ENCODE assay signal across 1 cellular context in the genomic region with DNA sequence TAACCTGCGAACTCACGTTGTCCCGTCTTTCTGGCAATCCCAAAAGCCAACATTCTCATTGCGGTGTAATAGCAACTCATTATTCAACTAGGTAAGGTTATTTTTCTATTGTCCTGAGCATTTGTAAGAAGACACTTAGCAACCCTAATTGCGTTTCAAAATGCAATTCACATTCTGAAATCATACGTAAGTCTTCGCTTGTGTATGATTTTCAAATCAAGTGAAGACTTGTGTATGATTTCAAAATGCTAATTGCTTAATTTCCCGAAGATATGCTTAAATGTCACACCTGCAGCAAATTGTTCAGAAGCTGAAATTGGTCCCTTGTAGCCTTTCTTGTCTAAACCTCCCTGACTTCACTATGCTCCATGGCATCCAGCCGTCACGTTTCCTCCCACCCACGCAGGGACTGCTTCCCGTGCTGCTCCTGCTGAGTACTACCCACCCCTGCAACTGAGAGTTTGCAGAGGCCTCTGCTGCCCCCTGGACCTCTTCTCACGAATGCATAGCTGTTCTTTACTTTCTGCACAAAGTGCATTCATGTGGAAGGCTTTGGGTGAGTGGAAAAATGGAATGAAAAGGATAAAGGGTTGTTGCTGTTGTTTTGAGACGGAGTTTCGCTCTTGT.
TF ChIP-seq lines count a peak whose summit lies in the region.

No MANE protein-coding gene starts in this region.

TF ChIP-seq in HepG2, 621 proteins besides CTCF, POLR2A, EP300 and RAD21:
- TF ChIP-seq STAG1 (CRISPR knock-in tag; IDR thresholded peaks at IDR 0.05) (peak; percentile 71), MIER3 (CRISPR knock-in tag; IDR thresholded peaks at IDR 0.05; ENCODE audit: borderline replicate concordance) (no peak), SIX4 (CRISPR knock-in tag; IDR thresholded peaks at IDR 0.05) (no peak), ZSCAN25 (CRISPR knock-in tag; IDR thresholded peaks at IDR 0.05) (peak; percentile 98), ZNF775 (CRISPR knock-in tag; IDR thresholded peaks at IDR 0.05; ENCODE audit: borderline replicate concordance) (no peak), BHLHE40 (IDR thresholded peaks at IDR 0.05; ENCODE audit: low read length) (peak; percentile 61), SMC3 (IDR thresholded peaks at IDR 0.05; ENCODE audit: low read length) (peak; percentile 16; the same call in 1 of the 2 replicates), AGO2 (optimal IDR thresholded peaks at IDR 0.05; ENCODE audit: low read depth, low read length) (no peak)
- TF ChIP-seq, protein P1, sequence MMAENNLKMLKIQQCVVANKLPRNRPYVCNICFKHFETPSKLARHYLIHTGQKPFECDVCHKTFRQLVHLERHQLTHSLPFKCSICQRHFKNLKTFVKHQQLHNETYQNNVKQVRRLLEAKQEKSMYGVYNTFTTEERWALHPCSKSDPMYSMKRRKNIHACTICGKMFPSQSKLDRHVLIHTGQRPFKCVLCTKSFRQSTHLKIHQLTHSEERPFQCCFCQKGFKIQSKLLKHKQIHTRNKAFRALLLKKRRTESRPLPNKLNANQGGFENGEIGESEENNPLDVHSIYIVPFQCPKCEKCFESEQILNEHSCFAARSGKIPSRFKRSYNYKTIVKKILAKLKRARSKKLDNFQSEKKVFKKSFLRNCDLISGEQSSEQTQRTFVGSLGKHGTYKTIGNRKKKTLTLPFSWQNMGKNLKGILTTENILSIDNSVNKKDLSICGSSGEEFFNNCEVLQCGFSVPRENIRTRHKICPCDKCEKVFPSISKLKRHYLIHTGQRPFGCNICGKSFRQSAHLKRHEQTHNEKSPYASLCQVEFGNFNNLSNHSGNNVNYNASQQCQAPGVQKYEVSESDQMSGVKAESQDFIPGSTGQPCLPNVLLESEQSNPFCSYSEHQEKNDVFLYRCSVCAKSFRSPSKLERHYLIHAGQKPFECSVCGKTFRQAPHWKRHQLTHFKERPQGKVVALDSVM (CRISPR knock-in tag; IDR thresholded peaks at IDR 0.05), result no peak
